ENCODE assay signal across 8 cellular contexts in genomic region chr17:58991718-58992331, GRCh38.
DNase-seq lines count a peak whose midpoint lies in the region; ATAC-seq and TF ChIP-seq lines count a peak whose summit lies in the region.

No MANE protein-coding gene starts in this region.

- ATAC-seq in GM18502 (IDR thresholded peaks at IDR 0.05; ENCODE audit: poor library complexity, unreplicated experiment), result no peak

- intact Hi-C loops in cardiac septum (cut with DNase I), result no loop called here

- DNase-seq in AG08395 (ENCODE audit: low spot score), result peak; percentile 67
- DNase-seq in GM20000 (ENCODE audit: low spot score), result peak; percentile 46
- peak; percentile 71 for DNase-seq in HS-27A (ENCODE audit: low read depth)
- peak; percentile 16 for DNase-seq in hepatic stellate cell (ENCODE audit: low spot score)
- no peak for DNase-seq in midbrain (lab: John Stamatoyannopoulos, UW)
- DNase-seq in anterior cingulate cortex (lab: John Stamatoyannopoulos, UW), result no peak
- DNase-seq in cardiac septum (ENCODE audit: low spot score), result no peak

- TF ChIP-seq CTCF in GM20000 (IDR thresholded peaks at IDR 0.05; ENCODE audit: extremely low read depth, missing control alignments), result no peak

Comparison
In these comparisons a context has a peak if more than half of its experiments do, and no peak if none do; other contexts are left out.
1. DNase-seq: peak in AG08395 (single experiment), GM20000 (single experiment), HS-27A (single experiment) and hepatic stellate cell (single experiment); none in midbrain (single experiment), anterior cingulate cortex (0 of 58) and cardiac septum (single experiment).